Comparison of ENCODE assay signal across 1 cellular context in genomic region chr11:73312806-73313403, GRCh38.
TF ChIP-seq lines count a peak whose summit lies in the region.

No MANE protein-coding gene starts in this region.

TF ChIP-seq in IMR-90, 13 proteins besides CTCF, POLR2A, EP300 and RAD21:
- TF ChIP-seq CEBPB (IDR thresholded peaks at IDR 0.05; ENCODE audit: low read depth, low read length) (no peak), MXI1 (IDR thresholded peaks at IDR 0.05; ENCODE audit: borderline replicate concordance, low read depth, low read length) (peak; percentile 44; the same call in 1 of the 2 replicates)
